In genomic region chr6:11218077-11218392, GRCh38 we compare ENCODE assay signal across 15 cellular contexts. TPM values are rescaled to one million over a fixed set of nuclear protein-coding genes. Genes with fewer than 3 reads are reported as not detected.
DNase-seq lines count a peak whose midpoint lies in the region; ATAC-seq and TF ChIP-seq lines count a peak whose summit lies in the region.
"Had no signal": no experiment of that assay in that cellular context is flagged by ENCODE, and none has a peak within 500 bp of the region (broad histone marks: within the 10 kb centered on the region; RNA-seq: fewer than 3 reads in every experiment).

No MANE protein-coding gene starts in this region.

- H3K36me3 ChIP-seq in colonic mucosa (peaks cover under 1% of the 10 kb centered on the region), muscle layer of colon (ENCODE audit: insufficient read depth, low read length) (no peaks in the 10 kb centered on the region), thyroid gland (no peaks in the 10 kb centered on the region)

- POLR2A ChIA-PET in activated naive CD8-positive, alpha-beta T cell treated with anti-CD3 and anti-CD28 coated beads, Interleukin-2, amount 10 ng/mL, durations not matched to agents 7 days and 5 days (lab: Charles Lee) = interaction anchor here (4.2 kb wide), 1 partner anchor 16 kb away, joined by 18 read pairs; no protein-coding TSS in a partner anchor

- no peaks in the 10 kb centered on the region for H3K9me3 Mint-ChIP-seq in activated naive CD8-positive, alpha-beta T cell treated with anti-CD3 and anti-CD28 coated beads, Interleukin-2, amount 10 ng/mL, durations not matched to agents 7 days and 5 days
- H3K9me3 Mint-ChIP-seq in activated naive CD8-positive, alpha-beta T cell treated with anti-CD3 and anti-CD28 coated beads for 36 hours = no peaks in the 10 kb centered on the region
- H3K9me3 Mint-ChIP-seq: activated CD8-positive, alpha-beta T cell treated with anti-CD3 and anti-CD28 coated beads for 36 hours; T-helper 2 cell treated with Interferon-gamma antibody and Interleukin-4, amounts not matched to agents 5 μg/mL and 100 μg/mL, for 36 hours had no signal

- no peaks in the 10 kb centered on the region for H3K9me3 ChIP-seq in colonic mucosa
- H3K9me3 ChIP-seq in muscle layer of colon (ENCODE audit: low read length) = no peaks in the 10 kb centered on the region
- no peaks in the 10 kb centered on the region for H3K9me3 ChIP-seq in thyroid gland
- H3K9me3 ChIP-seq: MG63 had no signal

- no peaks in the 10 kb centered on the region for H3K27me3 Mint-ChIP-seq in activated naive CD8-positive, alpha-beta T cell treated with anti-CD3 and anti-CD28 coated beads, Interleukin-2, amount 10 ng/mL, durations not matched to agents 7 days and 5 days
- H3K27me3 Mint-ChIP-seq in activated naive CD8-positive, alpha-beta T cell treated with anti-CD3 and anti-CD28 coated beads for 36 hours = no peaks in the 10 kb centered on the region
- H3K27me3 Mint-ChIP-seq: activated CD8-positive, alpha-beta T cell treated with anti-CD3 and anti-CD28 coated beads for 36 hours had no signal

- H3K4me3 Mint-ChIP-seq in activated naive CD8-positive, alpha-beta T cell treated with anti-CD3 and anti-CD28 coated beads, Interleukin-2, amount 10 ng/mL, durations not matched to agents 7 days and 5 days = no peak overlapping the region
- no peak overlapping the region for H3K4me3 Mint-ChIP-seq in activated naive CD8-positive, alpha-beta T cell treated with anti-CD3 and anti-CD28 coated beads for 36 hours
- H3K4me3 Mint-ChIP-seq: activated CD8-positive, alpha-beta T cell treated with anti-CD3 and anti-CD28 coated beads for 36 hours; T-helper 2 cell treated with Interferon-gamma antibody and Interleukin-4, amounts not matched to agents 5 μg/mL and 100 μg/mL, for 36 hours had no signal

- TF ChIP-seq POLR2A in thyroid gland (IDR thresholded peaks at IDR 0.05) = no peak

- H3K27me3 ChIP-seq in colonic mucosa (no peaks in the 10 kb centered on the region), muscle layer of colon (ENCODE audit: control insufficient read depth in 1 of 2, insufficient read depth in 2 of 2, low read length in 2 of 2) (no peaks in the 10 kb centered on the region), thyroid gland (no peaks in the 10 kb centered on the region)
- H3K27me3 ChIP-seq: MG63 had no signal

- H3K27ac ChIP-seq in colonic mucosa = peak overlapping the region; percentile 82
- peak overlapping the region; percentile 5 for H3K27ac ChIP-seq in muscle layer of colon (ENCODE audit: low read depth, low read length)
- H3K27ac ChIP-seq in thyroid gland = peak overlapping the region; percentile 69 to 86 (median 84)
- peak overlapping the region in 1 of 2 donors; percentile 75 for H3K27ac ChIP-seq in coronary artery

- H3K4me1 ChIP-seq in colonic mucosa (peaks cover 46% of the 10 kb centered on the region), muscle layer of colon (ENCODE audit: insufficient read depth, low read length) (peaks cover 52% of the 10 kb centered on the region), thyroid gland (peaks cover 76 to 97% of the 10 kb centered on the region in 2 donors)

- no peak for TF ChIP-seq CTCF in colonic mucosa (IDR thresholded peaks at IDR 0.05)
- TF ChIP-seq CTCF in thyroid gland (IDR thresholded peaks at IDR 0.05) = no peak
- no peak for TF ChIP-seq CTCF in coronary artery (IDR thresholded peaks at IDR 0.05)

- H3K9ac ChIP-seq in colonic mucosa (ENCODE audit: low read depth in 2 of 2, low read length in 2 of 2) (peak overlapping the region in 1 of 2 donors; percentile 79), muscle layer of colon (ENCODE audit: low read length) (no peak overlapping the region)

- no peak for ATAC-seq in activated naive CD8-positive, alpha-beta T cell treated with anti-CD3 and anti-CD28 coated beads, Interleukin-2, amount 10 ng/mL, durations not matched to agents 7 days and 5 days (ENCODE audit: low read depth)
- ATAC-seq: activated CD8-positive, alpha-beta T cell treated with anti-CD3 and anti-CD28 coated beads for 36 hours; Panc1 had no signal

- H3K4me1 Mint-ChIP-seq in activated naive CD8-positive, alpha-beta T cell treated with anti-CD3 and anti-CD28 coated beads, Interleukin-2, amount 10 ng/mL, durations not matched to agents 7 days and 5 days = peaks cover 63% of the 10 kb centered on the region
- H3K4me1 Mint-ChIP-seq in activated naive CD8-positive, alpha-beta T cell treated with anti-CD3 and anti-CD28 coated beads for 36 hours = peaks cover 16% of the 10 kb centered on the region

- intact Hi-C loops in colonic mucosa (cut with DNase I) (no loop called here), thyroid gland (cut with DNase I) (no loop called here)

- no peak overlapping the region for H3K4me3 ChIP-seq in colonic mucosa
- H3K4me3 ChIP-seq in muscle layer of colon (ENCODE audit: low read depth in 1 of 2, low read length in 2 of 2) = no peak overlapping the region
- H3K4me3 ChIP-seq in thyroid gland (replicated peaks in 1 of 3) = no peak overlapping the region
- H3K4me3 ChIP-seq in coronary artery = no peak overlapping the region
- H3K4me3 ChIP-seq: MG63 had no signal

- H3K36me3 Mint-ChIP-seq in activated naive CD8-positive, alpha-beta T cell treated with anti-CD3 and anti-CD28 coated beads, Interleukin-2, amount 10 ng/mL, durations not matched to agents 7 days and 5 days = peaks cover 71% of the 10 kb centered on the region
- peaks cover 32% of the 10 kb centered on the region for H3K36me3 Mint-ChIP-seq in activated naive CD8-positive, alpha-beta T cell treated with anti-CD3 and anti-CD28 coated beads for 36 hours

- no peak for DNase-seq in activated naive CD8-positive, alpha-beta T cell treated with anti-CD3 and anti-CD28 coated beads, Interleukin-2, amount 10 ng/mL, durations not matched to agents 7 days and 5 days
- DNase-seq in activated naive CD8-positive, alpha-beta T cell treated with anti-CD3 and anti-CD28 coated beads for 36 hours = no peak
- DNase-seq in colonic mucosa = no peak
- DNase-seq in thyroid gland = no peak
- DNase-seq in DMS79 (lab: John Stamatoyannopoulos, UW) = no peak
- no peak for DNase-seq in iPS-NIHi7 (ENCODE audit: extremely low spot score)
- no peak for DNase-seq in coronary artery (ENCODE audit: low spot score)
- DNase-seq: ACHN; activated CD8-positive, alpha-beta T cell treated with anti-CD3 and anti-CD28 coated beads for 36 hours; activated naive CD4-positive, alpha-beta T cell treated with anti-CD3 and anti-CD28 coated beads, Interleukin-2, amount 50 U/mL, for 16 hours; MG63; NCI-H345 had no signal

- H3K27ac Mint-ChIP-seq in activated naive CD8-positive, alpha-beta T cell treated with anti-CD3 and anti-CD28 coated beads, Interleukin-2, amount 10 ng/mL, durations not matched to agents 7 days and 5 days = peak overlapping the region; percentile 24
- H3K27ac Mint-ChIP-seq in activated naive CD8-positive, alpha-beta T cell treated with anti-CD3 and anti-CD28 coated beads for 36 hours = no peak overlapping the region
- H3K27ac Mint-ChIP-seq: activated CD8-positive, alpha-beta T cell treated with anti-CD3 and anti-CD28 coated beads for 36 hours had no signal

- 79 to 87% methylated on average over 2 of the region's 2 CpGs for WGBS in thyroid gland, 2 donors

RNA-seq across cellular contexts. Expression of gene NEDD9, which starts 14.4 kb away (rescaled TPM):
- 10 to 100 TPM; 72.2 to 80.8 TPM for total RNA-seq in activated naive CD8-positive, alpha-beta T cell treated with anti-CD3 and anti-CD28 coated beads, Interleukin-2, amount 10 ng/mL, durations not matched to agents 7 days and 5 days
- total RNA-seq in activated naive CD8-positive, alpha-beta T cell treated with anti-CD3 and anti-CD28 coated beads for 36 hours = 10 to 100 TPM; 32.0 to 33.7 TPM
- 10 to 100 TPM; 43.4 to 73.1 TPM for total RNA-seq in colonic mucosa
- 10 to 100 TPM; 42.1 to 78.3 (median 61.7) TPM for total RNA-seq in thyroid gland
